In genomic region chr3:113496924-113497323, GRCh38 we compare ENCODE assay signal across 19 cellular contexts. TPM values are rescaled to one million over a fixed set of nuclear protein-coding genes. Genes with fewer than 3 reads are reported as not detected.
DNase-seq lines count a peak whose midpoint lies in the region; ATAC-seq and TF ChIP-seq lines count a peak whose summit lies in the region.
"Had no signal": no experiment of that assay in that cellular context is flagged by ENCODE, and none has a peak within 500 bp of the region (broad histone marks: within the 10 kb centered on the region; RNA-seq: fewer than 3 reads in every experiment).

No MANE protein-coding gene starts in this region.

- peak; percentile 5 for DNase-seq in GDM1 (lab: John Stamatoyannopoulos, UW)
- peak; percentile 38 for DNase-seq in M059J (ENCODE audit: low read depth)
- DNase-seq in brain microvascular endothelial cell: peak; percentile 23
- DNase-seq in lung microvascular endothelial cell (ENCODE audit: low read depth in 2 of 2): peak; percentile 36 to 49
- DNase-seq in colonic mucosa: no peak
- DNase-seq in NCI-H187 (lab: John Stamatoyannopoulos, UW): no peak
- DNase-seq: activated CD4-positive, CD25-positive, alpha-beta regulatory T cell; activated naive CD8-positive, alpha-beta T cell treated with anti-CD3 and anti-CD28 coated beads for 36 hours; hippocampal formation; kidney; mesendoderm; natural killer cell; NCI-H187 treated with DMSO at 0.1 percent for 48 hours; posterior cingulate gyrus; stomach had no signal

- no peak for TF ChIP-seq CTCF in brain microvascular endothelial cell (IDR thresholded peaks at IDR 0.05; ENCODE audit: low read depth, low read length, missing control alignments)
- no peak for TF ChIP-seq CTCF in colonic mucosa (IDR thresholded peaks at IDR 0.05)

- no peak overlapping the region for H3K27ac ChIP-seq in brain microvascular endothelial cell
- H3K27ac ChIP-seq in colonic mucosa: no peak overlapping the region
- H3K27ac ChIP-seq: cardiac muscle cell, stomach had no signal

- in situ Hi-C loops in brain microvascular endothelial cell (cut with HindIII; ENCODE audit: low pct_ligation_motif_present, low sequenced_read_pairs): no loop called here

- H3K36me3 ChIP-seq in brain microvascular endothelial cell (replicated peaks): no peaks in the 10 kb centered on the region
- no peaks in the 10 kb centered on the region for H3K36me3 ChIP-seq in colonic mucosa

- no peaks in the 10 kb centered on the region for H3K9me3 ChIP-seq in colonic mucosa
- H3K9me3 ChIP-seq: stomach had no signal

- H3K4me3 ChIP-seq in brain microvascular endothelial cell (ENCODE audit: low read depth, low read length) (no peak overlapping the region), colonic mucosa (no peak overlapping the region)
- H3K4me3 ChIP-seq: cardiac muscle cell, stomach had no signal

- no peak for ATAC-seq in HG02642 (IDR thresholded peaks at IDR 0.05; ENCODE audit: poor library complexity, unreplicated experiment)
- ATAC-seq: natural killer cell, Right ventricle myocardium inferior had no signal

- intact Hi-C loops in colonic mucosa (cut with DNase I): loop anchor here (10.0 kb wide), 1 partner anchor 248 kb away; the partner anchor contains the start of genes ATP6V1A and NAA50

- H3K27me3 ChIP-seq in brain microvascular endothelial cell (replicated peaks) (no peaks in the 10 kb centered on the region), colonic mucosa (no peaks in the 10 kb centered on the region)
- H3K27me3 ChIP-seq: cardiac muscle cell, stomach had no signal

- no peak overlapping the region for H3K9ac ChIP-seq in colonic mucosa (ENCODE audit: low read depth in 2 of 2, low read length in 2 of 2)

- no peaks in the 10 kb centered on the region for H3K4me1 ChIP-seq in colonic mucosa

RNA-seq across cellular contexts. Expression of gene SPICE1, which starts 18.0 kb away (rescaled TPM):
- 24.9 and 26.5 TPM in 2 replicates for total RNA-seq in M059J (2014; rRNA removed; shearing (Covaris generic))
- total RNA-seq in lung microvascular endothelial cell: 2.2 and 3.0 TPM in 2 replicates
- total RNA-seq in colonic mucosa: 10 to 100 TPM; 20.7 to 26.0 TPM

RNA-seq across cellular contexts. Expression of gene SIDT1, which starts 35.4 kb away (rescaled TPM):
- total RNA-seq in M059J (2014; rRNA removed; shearing (Covaris generic)): 0.17 TPM in 1 of 2 replicates, not detected in the other
- total RNA-seq in lung microvascular endothelial cell (not detected in 2 replicates), colonic mucosa (10 to 100 TPM; 35.9 to 42.1 TPM)
- total RNA-seq: cardiac muscle cell, NCI-H460 had no signal

RNA-seq across cellular contexts. Expression of gene CFAP44, which starts 55.6 kb away (rescaled TPM):
- total RNA-seq in M059J (2014; rRNA removed; shearing (Covaris generic)): 0.37 and 1.5 TPM in 2 replicates
- 0.22 and 0.79 TPM in 2 replicates for total RNA-seq in lung microvascular endothelial cell
- 1 to 10 TPM; 5.4 to 8.5 TPM for total RNA-seq in colonic mucosa

Comparison
In these comparisons a context has a peak if more than half of its experiments do, and no peak if none do; other contexts are left out.
1. DNase-seq: peak in GDM1 (single experiment), M059J (single experiment), brain microvascular endothelial cell (single experiment) and lung microvascular endothelial cell (2 of 2); none in colonic mucosa (single experiment) and NCI-H187 (0 of 2).
2. RNA of gene SIDT1, which starts 35.4 kb away (total RNA-seq): 35.9 to 42.1 TPM in colonic mucosa; 0.17 TPM in M059J and not detected in lung microvascular endothelial cell; every median in the first group is over 10 times any median in the second.